ENCODE assay signal across 24 cellular contexts in the genomic region with DNA sequence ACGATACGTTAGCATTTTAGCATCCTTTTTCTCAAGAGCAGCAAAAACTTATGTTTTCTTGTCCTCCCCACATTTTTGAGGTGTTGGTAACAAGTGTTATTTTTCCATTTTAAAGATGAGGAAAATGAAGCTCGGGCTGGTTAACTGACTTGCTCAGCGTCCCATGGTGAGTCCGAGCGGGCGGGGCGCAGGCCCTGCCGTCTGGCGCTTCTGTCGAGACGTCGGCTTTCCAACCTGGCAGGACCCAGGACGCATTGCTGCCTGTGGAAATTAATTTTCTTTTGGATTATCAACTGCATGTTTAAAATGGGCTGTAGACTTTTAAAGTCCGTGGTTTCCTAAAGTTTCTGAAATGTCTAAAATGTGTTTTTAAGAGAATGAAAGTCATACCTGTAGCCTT.
"Had no signal": no experiment of that assay in that cellular context is flagged by ENCODE, and none has a peak within 500 bp of the region (broad histone marks: within the 10 kb centered on the region; RNA-seq: fewer than 3 reads in every experiment).

No MANE protein-coding gene starts in this region.

- H3K4me2 ChIP-seq: neural progenitor cell had no signal

- H3K27ac ChIP-seq: colonic mucosa, neural progenitor cell, pancreas, prostate gland, skin epidermis, suprapubic skin, thyroid gland had no signal

- H3K9me3 ChIP-seq: colonic mucosa, left ventricle myocardium inferior, pancreas, prostate gland, suprapubic skin, thyroid gland had no signal

- H2AFZ ChIP-seq: neural progenitor cell had no signal

- H3K27ac Mint-ChIP-seq: natural killer cell treated with Interleukin-12 subunit alpha and Interleukin-12 subunit beta and Interleukin-15 and Interleukin-18, amount 100 ng/mL, for 72 hours; type B pancreatic cell had no signal

- H3K4me1 ChIP-seq: colonic mucosa, neural progenitor cell, prostate gland had no signal

- H3K4me3 ChIP-seq: colonic mucosa, left ventricle myocardium inferior, lung, neural progenitor cell, pancreas, prostate gland, skin epidermis, suprapubic skin, thyroid gland had no signal

- H3K4me3 Mint-ChIP-seq: central memory CD8-positive, alpha-beta T cell; natural killer cell treated with Interleukin-12 subunit alpha and Interleukin-12 subunit beta and Interleukin-15 and Interleukin-18, amount 100 ng/mL, for 72 hours; neural progenitor cell; type B pancreatic cell had no signal

- DNase-seq: colonic mucosa; dermis blood vessel endothelial cell; effector CD4-positive, alpha-beta T cell; kidney; left cardiac atrium; left ventricle myocardium inferior; mesenchymal stem cell; midbrain; retina; stimulated activated CD4-positive, alpha-beta T cell treated with anti-CD3 and anti-CD28 coated beads, Interleukin-12 subunit alpha, Interleukin-12 subunit beta, amount 100 ng/mL, for 4 hours; stimulated activated CD4-positive, alpha-beta T cell treated with anti-CD3 and anti-CD28 coated beads, Interleukin-2, amount 100 ng/mL, for 48 hours; stimulated activated naive CD4-positive, alpha-beta T cell treated with Interleukin-2 at 50 U/mL for 16 hours; thyroid gland had no signal

- H3K9ac ChIP-seq: neural progenitor cell had no signal

- H3K9me3 Mint-ChIP-seq: central memory CD8-positive, alpha-beta T cell; natural killer cell treated with Interleukin-12 subunit alpha and Interleukin-12 subunit beta and Interleukin-15 and Interleukin-18, amount 100 ng/mL, for 72 hours; neural progenitor cell; type B pancreatic cell had no signal

- H3K27me3 ChIP-seq: colonic mucosa, neural progenitor cell, pancreas, suprapubic skin, thyroid gland had no signal

- H3K27me3 Mint-ChIP-seq: central memory CD8-positive, alpha-beta T cell; natural killer cell treated with Interleukin-12 subunit alpha and Interleukin-12 subunit beta and Interleukin-15 and Interleukin-18, amount 100 ng/mL, for 72 hours; type B pancreatic cell had no signal

- FAIRE-seq: frontal cortex, kidney, pancreas, urothelium cell line had no signal
